1 cellular context compared by ENCODE assay signal in the genomic region with DNA sequence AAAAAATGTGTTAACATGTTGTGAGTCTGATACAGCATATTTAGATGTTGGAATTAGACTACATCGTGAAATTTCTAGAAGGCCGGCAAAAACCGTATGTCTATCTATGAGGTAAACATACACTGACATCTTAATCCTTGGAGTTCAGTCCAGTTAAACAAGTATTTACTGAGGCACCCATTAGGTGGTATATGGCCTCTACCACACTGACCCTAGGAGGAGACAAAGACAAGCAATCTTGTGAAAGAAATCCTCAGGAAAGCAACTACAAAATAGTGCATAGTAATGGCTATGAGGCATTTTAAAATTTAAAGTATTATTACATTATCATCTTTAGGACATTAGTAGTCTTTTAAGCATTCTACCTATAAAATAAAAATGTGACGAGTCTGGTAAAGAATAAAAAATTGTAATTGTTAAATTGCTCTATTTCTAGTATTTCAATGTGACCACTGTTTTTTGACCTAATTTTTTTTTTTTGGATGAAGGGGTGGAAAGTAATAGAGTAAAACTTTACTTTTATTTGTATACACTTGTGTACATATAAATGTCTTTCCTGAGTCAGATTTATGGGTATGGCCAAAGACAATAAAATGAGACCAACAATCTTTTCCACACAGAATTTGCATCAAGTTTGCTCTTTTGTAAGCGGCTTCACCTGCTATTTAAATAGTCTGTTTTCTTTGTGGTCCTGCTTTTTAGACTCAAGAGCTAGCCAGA.
TF ChIP-seq lines count a peak whose summit lies in the region.

No MANE protein-coding gene starts in this region.

TF ChIP-seq in HepG2, 621 proteins besides CTCF, POLR2A, EP300 and RAD21 (continued from another document):
- no peak for TF ChIP-seq ZNF580 (CRISPR knock-in tag; IDR thresholded peaks at IDR 0.05; ENCODE audit: borderline replicate concordance, low read depth)
- TF ChIP-seq, protein P1, sequence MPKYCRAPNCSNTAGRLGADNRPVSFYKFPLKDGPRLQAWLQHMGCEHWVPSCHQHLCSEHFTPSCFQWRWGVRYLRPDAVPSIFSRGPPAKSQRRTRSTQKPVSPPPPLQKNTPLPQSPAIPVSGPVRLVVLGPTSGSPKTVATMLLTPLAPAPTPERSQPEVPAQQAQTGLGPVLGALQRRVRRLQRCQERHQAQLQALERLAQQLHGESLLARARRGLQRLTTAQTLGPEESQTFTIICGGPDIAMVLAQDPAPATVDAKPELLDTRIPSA (CRISPR knock-in tag; IDR thresholded peaks at IDR 0.05; ENCODE audit: borderline replicate concordance) = no peak
- TF ChIP-seq ZNF441 (CRISPR knock-in tag; IDR thresholded peaks at IDR 0.05; ENCODE audit: borderline replicate concordance) = no peak
- no peak for TF ChIP-seq KLF16 (CRISPR knock-in tag; IDR thresholded peaks at IDR 0.05)
